Comparison of ENCODE assay signal across 13 cellular contexts in genomic region chr12:32293808-32294419, GRCh38.
"Had no signal": no experiment of that assay in that cellular context is flagged by ENCODE, and none has a peak within 500 bp of the region (broad histone marks: within the 10 kb centered on the region; RNA-seq: fewer than 3 reads in every experiment).

No MANE protein-coding gene starts in this region.

- H2AFZ ChIP-seq: hepatocyte had no signal

- H3K4me3 ChIP-seq: hepatocyte, left ventricle myocardium inferior had no signal

- H3K4me2 ChIP-seq: hepatocyte had no signal

- H3K9me3 ChIP-seq: left ventricle myocardium inferior had no signal

- H3K36me3 Mint-ChIP-seq: activated naive CD8-positive, alpha-beta T cell treated with anti-CD3 and anti-CD28 coated beads, Interleukin-2, amount 10 ng/mL, durations not matched to agents 7 days and 5 days had no signal

- H3K27ac ChIP-seq: hepatocyte, left ventricle myocardium inferior had no signal

- H3K9me3 Mint-ChIP-seq: activated naive CD8-positive, alpha-beta T cell treated with anti-CD3 and anti-CD28 coated beads, Interleukin-2, amount 10 ng/mL, durations not matched to agents 7 days and 5 days; stimulated activated effector memory CD8-positive, alpha-beta T cell treated with anti-CD3 and anti-CD28 coated beads, Interleukin-12 subunit alpha, Interleukin-12 subunit beta, amount 100 ng/mL, for 72 hours had no signal

- H3K27me3 ChIP-seq: hepatocyte had no signal

- H3K4me3 Mint-ChIP-seq: activated naive CD8-positive, alpha-beta T cell treated with anti-CD3 and anti-CD28 coated beads, Interleukin-2, amount 10 ng/mL, durations not matched to agents 7 days and 5 days; naive thymus-derived CD8-positive, alpha-beta T cell; stimulated activated effector memory CD8-positive, alpha-beta T cell treated with anti-CD3 and anti-CD28 coated beads, Interleukin-12 subunit alpha, Interleukin-12 subunit beta, amount 100 ng/mL, for 72 hours had no signal

- DNase-seq: activated naive CD4-positive, alpha-beta T cell; activated naive CD8-positive, alpha-beta T cell treated with anti-CD3 and anti-CD28 coated beads, Interleukin-2, amount 10 ng/mL, durations not matched to agents 7 days and 5 days; activated T-cell treated with anti-CD3 and anti-CD28 coated beads for 4 hours; cerebellar nuclear complex; kidney; left ventricle myocardium inferior; naive thymus-derived CD8-positive, alpha-beta T cell; nucleus accumbens; posterior cingulate gyrus; retina had no signal

- H3K4me1 Mint-ChIP-seq: activated naive CD8-positive, alpha-beta T cell treated with anti-CD3 and anti-CD28 coated beads, Interleukin-2, amount 10 ng/mL, durations not matched to agents 7 days and 5 days; naive thymus-derived CD8-positive, alpha-beta T cell; stimulated activated effector memory CD8-positive, alpha-beta T cell treated with anti-CD3 and anti-CD28 coated beads, Interleukin-12 subunit alpha, Interleukin-12 subunit beta, amount 100 ng/mL, for 72 hours had no signal

- H3K27ac Mint-ChIP-seq: activated naive CD8-positive, alpha-beta T cell treated with anti-CD3 and anti-CD28 coated beads, Interleukin-2, amount 10 ng/mL, durations not matched to agents 7 days and 5 days; naive thymus-derived CD8-positive, alpha-beta T cell; stimulated activated effector memory CD8-positive, alpha-beta T cell treated with anti-CD3 and anti-CD28 coated beads, Interleukin-12 subunit alpha, Interleukin-12 subunit beta, amount 100 ng/mL, for 72 hours had no signal

- H3K36me3 ChIP-seq: left ventricle myocardium inferior had no signal

- H3K4me1 ChIP-seq: left ventricle myocardium inferior had no signal

- ATAC-seq: activated CD4-positive, CD25-positive, alpha-beta regulatory T cell treated with anti-CD3 and anti-CD28 coated beads, Interleukin-2, amount 50 U/mL, for 24 hours; naive thymus-derived CD8-positive, alpha-beta T cell; stimulated activated effector memory CD8-positive, alpha-beta T cell treated with anti-CD3 and anti-CD28 coated beads, Interleukin-12 subunit alpha, Interleukin-12 subunit beta, amount 100 ng/mL, for 72 hours had no signal

- H3K27me3 Mint-ChIP-seq: activated naive CD8-positive, alpha-beta T cell treated with anti-CD3 and anti-CD28 coated beads, Interleukin-2, amount 10 ng/mL, durations not matched to agents 7 days and 5 days; naive thymus-derived CD8-positive, alpha-beta T cell had no signal
